In the genomic region with DNA sequence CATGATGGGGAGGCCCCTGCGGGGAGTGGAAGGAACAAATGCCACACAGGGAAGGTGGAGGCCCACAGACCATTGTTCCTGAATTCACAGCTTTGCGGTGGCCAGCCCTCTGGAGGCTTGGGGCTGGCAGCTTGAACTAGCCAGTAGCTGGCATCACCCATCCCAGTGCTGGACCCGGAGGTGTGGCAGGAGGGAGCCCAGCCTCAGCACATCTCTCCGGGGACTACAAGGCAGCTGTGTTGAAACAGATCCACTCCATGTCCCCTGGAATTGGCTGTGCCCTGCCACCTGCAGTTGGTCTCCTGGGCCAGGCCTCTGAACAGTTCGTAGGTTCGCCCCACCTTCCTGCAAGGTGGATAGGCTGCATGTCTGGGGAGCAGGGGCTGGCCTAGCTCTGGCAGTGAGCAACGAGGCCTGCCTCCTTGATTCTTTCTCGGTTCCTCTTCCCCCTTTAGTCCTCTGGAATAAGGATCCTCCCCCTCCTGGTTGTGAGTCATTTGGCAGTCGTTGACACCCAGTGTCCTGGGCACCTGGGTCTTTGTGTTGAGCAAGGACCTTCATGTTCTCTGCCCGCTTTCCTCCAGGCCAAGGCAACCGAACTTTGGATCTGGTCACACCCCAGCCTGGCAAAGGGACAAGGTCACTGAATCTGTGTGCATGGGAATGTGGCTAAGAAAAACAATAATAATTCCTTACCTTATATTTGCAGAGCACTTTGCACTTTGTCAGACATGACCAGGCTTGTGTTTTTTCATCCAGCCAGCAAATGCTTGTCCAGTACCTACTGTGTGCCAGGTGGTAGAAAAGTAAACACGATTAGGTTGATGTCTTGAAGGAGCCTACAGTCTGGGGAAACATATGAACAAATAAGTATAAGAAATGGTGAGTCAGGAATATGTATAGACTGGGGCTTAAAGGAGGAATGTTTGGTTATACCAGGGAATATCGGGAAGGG, we compare ENCODE assay signal across 8 cellular contexts. TPM values are rescaled to one million over a fixed set of nuclear protein-coding genes. Genes with fewer than 3 reads are reported as not detected.
A peak's percentile ranks its signal among the peaks of the same experiment; 100 is the strongest.
DNase-seq lines count a peak whose midpoint lies in the region; ATAC-seq and TF ChIP-seq lines count a peak whose summit lies in the region.

No MANE protein-coding gene starts in this region.

- H3K79me2 ChIP-seq in mesendoderm (ENCODE audit: control insufficient read depth, insufficient read depth, low read length) = no peaks in the 10 kb centered on the region

- no peak overlapping the region for H3K4me3 ChIP-seq in colonic mucosa
- H3K4me3 ChIP-seq in mesendoderm (ENCODE audit: low read length) = no peak overlapping the region
- no peak overlapping the region for H3K4me3 ChIP-seq in effector memory CD4-positive, alpha-beta T cell (ENCODE audit: insufficient read depth, low read depth, low read length, poor library complexity, severe bottlenecking)

- H3K18ac ChIP-seq in mesendoderm (ENCODE audit: low read length) = no peak overlapping the region

- ATAC-seq in GM19397 (IDR thresholded peaks at IDR 0.05; ENCODE audit: unreplicated experiment) = no peak

- no peak overlapping the region for H3K56ac ChIP-seq in mesendoderm (ENCODE audit: low read length)

- H3K9me3 Mint-ChIP-seq in nephron progenitor cell = no peaks in the 10 kb centered on the region

- TF ChIP-seq CTCF in colonic mucosa (IDR thresholded peaks at IDR 0.05) (no peak), nephron progenitor cell (IDR thresholded peaks at IDR 0.05) (no peak)

- H3K4me3 Mint-ChIP-seq in nephron progenitor cell = no peak overlapping the region

- H4K8ac ChIP-seq in mesendoderm (ENCODE audit: low read depth, low read length) = no peak overlapping the region

- DNase-seq in CD1c-positive myeloid dendritic cell (ENCODE audit: extremely low spot score) = peak; percentile 91
- peak; percentile 97 for DNase-seq in MV-4-11 (lab: John Stamatoyannopoulos, UW)
- peak; percentile 91 for DNase-seq in colonic mucosa
- DNase-seq in nephron progenitor cell = no peak
- DNase-seq in KG1 (lab: John Stamatoyannopoulos, UW) = no peak
- DNase-seq in mesendoderm = no peak
- DNase-seq in effector memory CD4-positive, alpha-beta T cell = no peak

- no peaks in the 10 kb centered on the region for H3K27me3 Mint-ChIP-seq in nephron progenitor cell (ENCODE audit: low read depth, poor library complexity)

- no peaks in the 10 kb centered on the region for H3K4me1 Mint-ChIP-seq in nephron progenitor cell

- no peak overlapping the region for H3K23ac ChIP-seq in mesendoderm (ENCODE audit: low read length)

- H3K27ac Mint-ChIP-seq in nephron progenitor cell = peak overlapping the region; percentile 52

- H3K27me3 ChIP-seq in colonic mucosa = no peaks in the 10 kb centered on the region
- no peaks in the 10 kb centered on the region for H3K27me3 ChIP-seq in mesendoderm (ENCODE audit: insufficient read depth, low read length, poor library complexity)
- no peaks in the 10 kb centered on the region for H3K27me3 ChIP-seq in effector memory CD4-positive, alpha-beta T cell (replicated peaks; ENCODE audit: control insufficient read depth, insufficient read depth, low read length, poor library complexity, severe bottlenecking)

- H2BK120ac ChIP-seq in mesendoderm (ENCODE audit: low read depth, low read length) = no peak overlapping the region

- no peak overlapping the region for H4K5ac ChIP-seq in mesendoderm (ENCODE audit: low read length)

- no peak overlapping the region for H3K4me2 ChIP-seq in mesendoderm (ENCODE audit: low read length)

- H3K79me1 ChIP-seq in mesendoderm (ENCODE audit: low read length) = peaks cover 2% of the 10 kb centered on the region

- H2BK15ac ChIP-seq in mesendoderm (replicated peaks; ENCODE audit: low read depth) = no peak overlapping the region

- no peak overlapping the region for H2BK5ac ChIP-seq in mesendoderm (ENCODE audit: low read length)

- H3K36me3 Mint-ChIP-seq in nephron progenitor cell (ENCODE audit: low read depth) = peaks cover 19% of the 10 kb centered on the region

- no peak overlapping the region for H3K4ac ChIP-seq in mesendoderm (ENCODE audit: low read depth, low read length)

- H3K27ac ChIP-seq in colonic mucosa (peak overlapping the region; percentile 76), mesendoderm (ENCODE audit: low read depth, low read length) (no peak overlapping the region)
- no peak overlapping the region for H3K27ac ChIP-seq in effector memory CD4-positive, alpha-beta T cell (ENCODE audit: insufficient read depth, low read length, poor library complexity, severe bottlenecking)

- WGBS in mesendoderm (ENCODE audit: extremely low coverage, insufficient coverage, low lambda C conversion rate) = no CpG with 5 or more reads among the region's 13 CpGs

- H2AK5ac ChIP-seq in mesendoderm (ENCODE audit: low read length) = no peak overlapping the region

- H3K4me1 ChIP-seq in colonic mucosa (peaks cover 13% of the 10 kb centered on the region), mesendoderm (ENCODE audit: control insufficient read depth, low read depth, low read length) (no peaks in the 10 kb centered on the region)
- H3K4me1 ChIP-seq in effector memory CD4-positive, alpha-beta T cell (ENCODE audit: control insufficient read depth, insufficient read depth, low read length, poor library complexity, severe bottlenecking) = no peaks in the 10 kb centered on the region

- peak overlapping the region; percentile 6 to 49 for H3K9ac ChIP-seq in colonic mucosa (ENCODE audit: low read depth in 2 of 2, low read length in 2 of 2)
- H3K9ac ChIP-seq in mesendoderm (ENCODE audit: low read length) = no peak overlapping the region

- H3K9me3 ChIP-seq in colonic mucosa = no peaks in the 10 kb centered on the region
- H3K9me3 ChIP-seq in effector memory CD4-positive, alpha-beta T cell (ENCODE audit: control insufficient read depth, low read length) = no peaks in the 10 kb centered on the region

- H3K36me3 ChIP-seq in colonic mucosa = no peaks in the 10 kb centered on the region
- no peaks in the 10 kb centered on the region for H3K36me3 ChIP-seq in mesendoderm (ENCODE audit: control insufficient read depth, insufficient read depth, low read length)
- peaks cover 13% of the 10 kb centered on the region for H3K36me3 ChIP-seq in effector memory CD4-positive, alpha-beta T cell (ENCODE audit: control insufficient read depth, insufficient read depth, low read length)

- intact Hi-C loops in colonic mucosa (cut with DNase I) = no loop called here

RNA-seq across cellular contexts. Expression of gene TTC7A, which starts 29.6 kb away (rescaled TPM):
- total RNA-seq in colonic mucosa = 10 to 100 TPM; 28.5 to 28.7 TPM
- polyA plus RNA-seq in mesendoderm (2013, experiment 1 of 2) = 9.9 TPM
- polyA plus RNA-seq in mesendoderm (2013, experiment 2 of 2) = 9.7 TPM

RNA-seq across cellular contexts. Expression of gene MCFD2, which starts 55.0 kb away (rescaled TPM):
- 10 to 100 TPM; 44.0 to 54.8 TPM for total RNA-seq in colonic mucosa
- polyA plus RNA-seq in mesendoderm (2013, experiment 1 of 2) = 55.6 TPM
- polyA plus RNA-seq in mesendoderm (2013, experiment 2 of 2) = 56.0 TPM

Comparison
In these comparisons a context has a peak if more than half of its experiments do, and no peak if none do; other contexts are left out.
1. DNase-seq: peak in CD1c-positive myeloid dendritic cell (single experiment), MV-4-11 (single experiment) and colonic mucosa (single experiment); none in nephron progenitor cell (single experiment), KG1 (single experiment), mesendoderm (single experiment) and effector memory CD4-positive, alpha-beta T cell (0 of 3).